Comparison of ENCODE assay signal across 2 cellular contexts in the genomic region with DNA sequence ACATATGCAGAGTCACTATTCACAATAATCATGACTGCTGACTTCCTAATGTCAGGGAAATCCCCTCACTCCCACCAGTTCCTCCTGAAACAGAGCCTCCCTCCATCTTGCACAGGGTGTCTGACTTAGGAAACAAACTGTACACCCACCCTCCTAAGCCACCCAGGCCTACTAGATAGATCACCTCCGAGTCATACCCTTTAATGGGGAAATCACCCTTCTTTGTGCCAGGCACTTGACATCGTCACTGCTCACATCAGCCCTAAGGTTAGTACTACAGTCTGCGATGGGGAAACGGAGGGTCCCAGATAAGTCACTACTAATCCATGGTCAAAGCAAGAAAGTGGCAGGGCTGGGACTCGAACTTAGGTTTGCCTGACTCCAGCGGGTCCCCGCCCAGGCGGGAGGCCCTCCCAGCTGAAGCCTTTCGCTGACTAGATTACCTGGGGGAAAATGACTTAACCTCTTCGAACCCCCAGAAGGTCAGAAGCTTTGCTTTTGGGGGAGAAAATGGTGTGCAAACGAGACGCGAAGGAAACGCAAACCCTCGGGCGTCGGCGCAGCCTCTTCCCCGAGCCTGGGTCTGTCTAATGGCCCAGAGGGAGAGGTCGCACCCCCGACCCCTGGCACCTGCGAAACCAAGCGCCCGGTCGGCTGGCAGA.
TF ChIP-seq lines count a peak whose summit lies in the region.

No MANE protein-coding gene starts in this region.

TF ChIP-seq in endothelial cell of umbilical vein, 7 proteins besides CTCF, POLR2A, EP300 and RAD21:
- TF ChIP-seq, protein P1, sequence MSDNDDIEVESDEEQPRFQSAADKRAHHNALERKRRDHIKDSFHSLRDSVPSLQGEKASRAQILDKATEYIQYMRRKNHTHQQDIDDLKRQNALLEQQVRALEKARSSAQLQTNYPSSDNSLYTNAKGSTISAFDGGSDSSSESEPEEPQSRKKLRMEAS (IDR thresholded peaks at IDR 0.05; ENCODE audit: insufficient read depth, insufficient read length), result no peak
- TF ChIP-seq JUN (IDR thresholded peaks at IDR 0.05; ENCODE audit: borderline replicate concordance, insufficient read depth, insufficient read length, low read depth) (no peak), FOS (IDR thresholded peaks at IDR 0.05; ENCODE audit: borderline replicate concordance, insufficient read depth, low read length) (no peak), POLR2AphosphoS5 (IDR thresholded peaks at IDR 0.05; ENCODE audit: insufficient read depth, low read depth, low read length) (no peak), EZH2 (IDR thresholded peaks at IDR 0.05; ENCODE audit: borderline replicate concordance, low read depth, low read length, severe bottlenecking) (no peak), GATA2 (IDR thresholded peaks at IDR 0.05; ENCODE audit: insufficient read depth, insufficient read length, low read depth, low read length) (no peak), MYC (IDR thresholded peaks at IDR 0.05; ENCODE audit: low read depth, low read length) (no peak)

TF ChIP-seq in neural cell, 6 proteins besides CTCF, POLR2A, EP300 and RAD21:
- TF ChIP-seq POLR2AphosphoS5 (IDR thresholded peaks at IDR 0.05) (no peak), TAF1 (IDR thresholded peaks at IDR 0.05; ENCODE audit: low read depth) (no peak), EZH2 (IDR thresholded peaks at IDR 0.05; ENCODE audit: borderline replicate concordance, insufficient read depth, low read length, poor library complexity, severe bottlenecking) (no peak)
